8 cellular contexts compared by ENCODE assay signal in genomic region chr6:70411948-70412796, GRCh38. TPM values are rescaled to one million over a fixed set of nuclear protein-coding genes. Genes with fewer than 3 reads are reported as not detected.
DNase-seq lines count a peak whose midpoint lies in the region; ATAC-seq and TF ChIP-seq lines count a peak whose summit lies in the region.

No MANE protein-coding gene starts in this region.

- H3K4me2 ChIP-seq in GM23338: peak overlapping the region; percentile 85

- H3F3A ChIP-seq in GM23338 (replicated peaks; ENCODE audit: low read depth): no peaks in the 10 kb centered on the region

- H3K9me3 Mint-ChIP-seq in GM23338: no peaks in the 10 kb centered on the region
- H3K9me3 Mint-ChIP-seq in T-cell: no peaks in the 10 kb centered on the region

- H3K9me2 ChIP-seq in GM23338 (ENCODE audit: insufficient read depth): no peaks in the 10 kb centered on the region

- POLR2A ChIA-PET in T-cell (lab: Charles Lee): interaction anchor here in 1 of 2 donors (0.6 kb wide), 3 partner anchors 9 to 597 kb away, joined by 3 to 8 read pairs (median 6); no protein-coding TSS in a partner anchor

- no peak for DNase-seq in GM23338 (ENCODE audit: low spot score)
- no peak for DNase-seq in T-cell
- DNase-seq in foreskin fibroblast: no peak
- no peak for DNase-seq in skeletal muscle cell (ENCODE audit: low read depth)
- no peak for DNase-seq in GF-D8 (lab: John Stamatoyannopoulos, UW)
- DNase-seq in NCI-H510A (lab: John Stamatoyannopoulos, UW): no peak

- H3K36me3 Mint-ChIP-seq in GM23338 (ENCODE audit: low read depth) (peaks cover 8% of the 10 kb centered on the region; the same call in 2 of the 3 replicates), T-cell (peaks cover 4% of the 10 kb centered on the region)

- CTCF ChIA-PET in T-cell (lab: Charles Lee): interaction anchor here in 1 of 2 donors (0.7 to 3.0 kb wide), 5 partner anchors 12 to 544 kb away, joined by 3 to 11 read pairs (median 5); no protein-coding TSS in a partner anchor

- no peak for ATAC-seq in GM23338
- ATAC-seq in T-cell (replicated peaks in 1 of 4): no peak
- no peak for ATAC-seq in HG02981 (IDR thresholded peaks at IDR 0.05; ENCODE audit: unreplicated experiment)
- ATAC-seq in HG02973 (IDR thresholded peaks at IDR 0.05; ENCODE audit: unreplicated experiment): no peak

- H3K4me3 ChIP-seq in GM23338 (peak overlapping the region; percentile 77), foreskin fibroblast (ENCODE audit: low read depth in 1 of 2, low read length in 2 of 2) (peak overlapping the region; percentile 95 to 98), skeletal muscle cell (ENCODE audit: low read depth, low read length) (peak overlapping the region; percentile 70)

- H4K20me1 ChIP-seq in GM23338 (replicated peaks; ENCODE audit: insufficient read depth): no peaks in the 10 kb centered on the region

- H3K36me3 ChIP-seq in GM23338 (ENCODE audit: insufficient read depth): no peaks in the 10 kb centered on the region

- no peaks in the 10 kb centered on the region for H3K27me3 ChIP-seq in GM23338 (ENCODE audit: insufficient read depth)

- H3K27ac Mint-ChIP-seq in GM23338 (peak overlapping the region; percentile 99), T-cell (peak overlapping the region; percentile 80 to 87)

- H3K4me1 Mint-ChIP-seq in GM23338 (peaks cover 12% of the 10 kb centered on the region), T-cell (peaks cover 22 to 26% (median 23%) of the 10 kb centered on the region in 3 donors)

- H3K27me3 Mint-ChIP-seq in GM23338 (ENCODE audit: insufficient read depth, low read depth, poor library complexity) (peaks cover 13% of the 10 kb centered on the region), T-cell (peaks cover 0 to 6% of the 10 kb centered on the region in 2 donors)

- peaks cover 38% of the 10 kb centered on the region for H3K79me2 ChIP-seq in GM23338 (replicated peaks; ENCODE audit: insufficient read depth)

- peaks cover 8% of the 10 kb centered on the region for H3K4me1 ChIP-seq in GM23338 (ENCODE audit: insufficient read depth)

- peak overlapping the region; percentile 87 for H3K27ac ChIP-seq in GM23338 (ENCODE audit: low read depth)

- H3K4me3 Mint-ChIP-seq in GM23338 (peak overlapping the region; percentile 92), T-cell (peak overlapping the region; percentile 87 to 96 (median 95))

- peak overlapping the region; percentile 77 for H2AFZ ChIP-seq in GM23338

- TF ChIP-seq CTCF in GM23338 (conservative IDR thresholded peaks at IDR 0.05; ENCODE audit: low read depth in 2 of 2) (no peak), foreskin fibroblast (IDR thresholded peaks at IDR 0.05; ENCODE audit: low read depth, low read length) (no peak)

TF ChIP-seq in GM23338, 12 proteins besides CTCF, POLR2A, EP300 and RAD21:
- TF ChIP-seq ZNF331 (CRISPR knock-in tag; IDR thresholded peaks at IDR 0.05; ENCODE audit: low read depth) (no peak), CREB1 (CRISPR knock-in tag; IDR thresholded peaks at IDR 0.05; ENCODE audit: low read depth) (no peak), POLR2AphosphoS5 (IDR thresholded peaks at IDR 0.05; ENCODE audit: low read depth) (no peak), ZNF114 (CRISPR knock-in tag; IDR thresholded peaks at IDR 0.05) (no peak), JUNB (IDR thresholded peaks at IDR 0.05; ENCODE audit: unreplicated experiment) (no peak), EZH2 (IDR thresholded peaks at IDR 0.05; ENCODE audit: low read depth, unreplicated experiment) (no peak)
- TF ChIP-seq, protein P1, sequence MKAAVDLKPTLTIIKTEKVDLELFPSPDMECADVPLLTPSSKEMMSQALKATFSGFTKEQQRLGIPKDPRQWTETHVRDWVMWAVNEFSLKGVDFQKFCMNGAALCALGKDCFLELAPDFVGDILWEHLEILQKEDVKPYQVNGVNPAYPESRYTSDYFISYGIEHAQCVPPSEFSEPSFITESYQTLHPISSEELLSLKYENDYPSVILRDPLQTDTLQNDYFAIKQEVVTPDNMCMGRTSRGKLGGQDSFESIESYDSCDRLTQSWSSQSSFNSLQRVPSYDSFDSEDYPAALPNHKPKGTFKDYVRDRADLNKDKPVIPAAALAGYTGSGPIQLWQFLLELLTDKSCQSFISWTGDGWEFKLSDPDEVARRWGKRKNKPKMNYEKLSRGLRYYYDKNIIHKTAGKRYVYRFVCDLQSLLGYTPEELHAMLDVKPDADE (IDR thresholded peaks at IDR 0.05): no peak
TF ChIP-seq in GM23338: peak in this region for 0.

RNA-seq across cellular contexts. Expression of gene FAM135A, which starts 1.1 kb away (rescaled TPM):
- 65.8 and 68.7 TPM in 2 replicates for total RNA-seq in GM23338 (2014; rRNA removed; shearing (Covaris generic))
- 24.8 and 35.2 TPM in 2 replicates for polyA plus RNA-seq in GM23338 (2016; fragmentation: Nextera tagmentation; extraction: Ambion mirVana)
- 1 to 10 TPM; 6.4 to 8.4 (median 7.6) TPM for total RNA-seq in T-cell
